ENCODE assay signal across 8 cellular contexts in genomic region chr11:3341298-3341697, GRCh38. TPM values are rescaled to one million over a fixed set of nuclear protein-coding genes. Genes with fewer than 3 reads are reported as not detected.
DNase-seq lines count a peak whose midpoint lies in the region; ATAC-seq and TF ChIP-seq lines count a peak whose summit lies in the region.

No MANE protein-coding gene starts in this region.

- intact Hi-C loops in mucosa of descending colon (cut with DNase I, micrococcal nuclease), result no loop called here

- peak; percentile 66 for ATAC-seq in mucosa of descending colon
- ATAC-seq in GM21717 (IDR thresholded peaks at IDR 0.05; ENCODE audit: unreplicated experiment), result no peak

- H3K4me1 ChIP-seq in mucosa of descending colon (ENCODE audit: low read depth), result no peaks in the 10 kb centered on the region

- no peaks in the 10 kb centered on the region for H3K9me3 ChIP-seq in mucosa of descending colon

- H3K4me3 ChIP-seq in LNCaP clone FGC (ENCODE audit: low read depth, low read length), result no peak overlapping the region
- H3K4me3 ChIP-seq in mucosa of descending colon, result no peak overlapping the region

- TF ChIP-seq CTCF in LNCaP clone FGC (IDR thresholded peaks at IDR 0.05; ENCODE audit: control insufficient read depth, extremely low read depth, insufficient read depth) (peak; percentile 44), mucosa of descending colon (IDR thresholded peaks at IDR 0.05) (peak; percentile 57)

- no peaks in the 10 kb centered on the region for H3K36me3 ChIP-seq in mucosa of descending colon (ENCODE audit: low read depth)

- DNase-seq in DMS53 treated with DMSO at 0.1 percent for 48 hours (lab: John Stamatoyannopoulos, UW; ENCODE audit: unreplicated experiment) (peak; percentile 33), LNCaP clone FGC (ENCODE audit: low read depth) (no peak), cerebellar cortex (ENCODE audit: low spot score) (peak; percentile 55), mucosa of descending colon (peak in 2 of 3 donors; percentile 83 to 93), amniotic stem cell (lab: John Stamatoyannopoulos, UW) (no peak)
- DNase-seq in activated CD4-positive, CD25-positive, alpha-beta regulatory T cell treated with anti-CD3 and anti-CD28 coated beads, Interleukin-2, amount 50 U/mL, for 72 hours, result peak; percentile 69
- peak; percentile 30 to 55 for DNase-seq in stimulated activated CD8-positive, alpha-beta memory T cell treated with anti-CD3 and anti-CD28 coated beads, Interleukin-7, amount 100 ng/mL, for 1 hour (ENCODE audit: low read depth in 2 of 2)

RNA-seq across cellular contexts. Expression of gene ZNF195, which starts 37.6 kb away (rescaled TPM):
- 10 to 100 TPM; 24.8 to 48.0 (median 36.2) TPM for total RNA-seq in mucosa of descending colon

Comparison
In these comparisons a context has a peak if more than half of its experiments do, and no peak if none do; other contexts are left out.
1. DNase-seq: peak in DMS53 treated with DMSO at 0.1 percent for 48 hours (single experiment), activated CD4-positive, CD25-positive, alpha-beta regulatory T cell treated with anti-CD3 and anti-CD28 coated beads, Interleukin-2, amount 50 U/mL, for 72 hours (single experiment), cerebellar cortex (single experiment), mucosa of descending colon (2 of 3) and stimulated activated CD8-positive, alpha-beta memory T cell treated with anti-CD3 and anti-CD28 coated beads, Interleukin-7, amount 100 ng/mL, for 1 hour (2 of 2); none in LNCaP clone FGC (single experiment) and amniotic stem cell (single experiment).